In genomic region chr2:42250925-42251324, GRCh38 we compare ENCODE assay signal across 25 cellular contexts.
DNase-seq lines count a peak whose midpoint lies in the region; ATAC-seq, FAIRE-seq and TF ChIP-seq lines count a peak whose summit lies in the region.
"Had no signal": no experiment of that assay in that cellular context is flagged by ENCODE, and none has a peak within 500 bp of the region (broad histone marks: within the 10 kb centered on the region; RNA-seq: fewer than 3 reads in every experiment).

No MANE protein-coding gene starts in this region.

- no peak overlapping the region for H3K4me3 Mint-ChIP-seq in activated naive CD8-positive, alpha-beta T cell treated with anti-CD3 and anti-CD28 coated beads, Interleukin-2, amount 10 ng/mL, durations not matched to agents 7 days and 5 days
- no peak overlapping the region for H3K4me3 Mint-ChIP-seq in activated naive CD8-positive, alpha-beta T cell treated with anti-CD3 and anti-CD28 coated beads for 36 hours
- H3K4me3 Mint-ChIP-seq in effector memory CD8-positive, alpha-beta T cell, result peak overlapping the region; percentile 30 to 56
- H3K4me3 Mint-ChIP-seq in natural killer cell treated with Interleukin-12 subunit alpha and Interleukin-12 subunit beta and Interleukin-15 and Interleukin-18, amount 100 ng/mL, for 72 hours, result no peak overlapping the region
- H3K4me3 Mint-ChIP-seq: GM23338, HFFc6, IgD-negative memory B cell had no signal

- no peaks in the 10 kb centered on the region for H3K27me3 Mint-ChIP-seq in activated naive CD8-positive, alpha-beta T cell treated with anti-CD3 and anti-CD28 coated beads, Interleukin-2, amount 10 ng/mL, durations not matched to agents 7 days and 5 days
- no peaks in the 10 kb centered on the region for H3K27me3 Mint-ChIP-seq in activated naive CD8-positive, alpha-beta T cell treated with anti-CD3 and anti-CD28 coated beads for 36 hours
- H3K27me3 Mint-ChIP-seq in effector memory CD8-positive, alpha-beta T cell, result no peaks in the 10 kb centered on the region
- no peaks in the 10 kb centered on the region for H3K27me3 Mint-ChIP-seq in natural killer cell treated with Interleukin-12 subunit alpha and Interleukin-12 subunit beta and Interleukin-15 and Interleukin-18, amount 100 ng/mL, for 72 hours
- H3K27me3 Mint-ChIP-seq: IgD-negative memory B cell had no signal

- TF ChIP-seq POLR2A in GM12891 (IDR thresholded peaks at IDR 0.05; ENCODE audit: low read depth, low read length), result no peak

- POLR2A ChIA-PET in activated naive CD8-positive, alpha-beta T cell treated with anti-CD3 and anti-CD28 coated beads, Interleukin-2, amount 10 ng/mL, durations not matched to agents 7 days and 5 days (lab: Charles Lee), result no interaction called here

- peak; percentile 65 for FAIRE-seq in GM12891 (lab: Jason Lieb, UNC)
- FAIRE-seq: A204.1, D721Med, GM18507 had no signal

- H3K36me3 Mint-ChIP-seq in activated naive CD8-positive, alpha-beta T cell treated with anti-CD3 and anti-CD28 coated beads, Interleukin-2, amount 10 ng/mL, durations not matched to agents 7 days and 5 days, result peaks cover 40% of the 10 kb centered on the region
- peaks cover 39% of the 10 kb centered on the region for H3K36me3 Mint-ChIP-seq in activated naive CD8-positive, alpha-beta T cell treated with anti-CD3 and anti-CD28 coated beads for 36 hours
- H3K36me3 Mint-ChIP-seq in effector memory CD8-positive, alpha-beta T cell (ENCODE audit: insufficient read depth), result peaks cover 55% of the 10 kb centered on the region
- H3K36me3 Mint-ChIP-seq in natural killer cell treated with Interleukin-12 subunit alpha and Interleukin-12 subunit beta and Interleukin-15 and Interleukin-18, amount 100 ng/mL, for 72 hours, result peaks cover 19% of the 10 kb centered on the region

- H3K27ac Mint-ChIP-seq in activated naive CD8-positive, alpha-beta T cell treated with anti-CD3 and anti-CD28 coated beads, Interleukin-2, amount 10 ng/mL, durations not matched to agents 7 days and 5 days, result no peak overlapping the region
- no peak overlapping the region for H3K27ac Mint-ChIP-seq in activated naive CD8-positive, alpha-beta T cell treated with anti-CD3 and anti-CD28 coated beads for 36 hours
- H3K27ac Mint-ChIP-seq in effector memory CD8-positive, alpha-beta T cell, result peak overlapping the region; percentile 1 to 17
- peak overlapping the region; percentile 7 to 61 for H3K27ac Mint-ChIP-seq in natural killer cell treated with Interleukin-12 subunit alpha and Interleukin-12 subunit beta and Interleukin-15 and Interleukin-18, amount 100 ng/mL, for 72 hours
- H3K27ac Mint-ChIP-seq: GM23338, HFFc6 had no signal

- ATAC-seq in activated naive CD8-positive, alpha-beta T cell treated with anti-CD3 and anti-CD28 coated beads, Interleukin-2, amount 10 ng/mL, durations not matched to agents 7 days and 5 days (ENCODE audit: low read depth), result peak; percentile 56
- ATAC-seq in effector memory CD8-positive, alpha-beta T cell (replicated peaks), result peak; percentile 91
- ATAC-seq in natural killer cell treated with Interleukin-12 subunit alpha and Interleukin-12 subunit beta and Interleukin-15 and Interleukin-18, amount 100 ng/mL, for 72 hours, result peak in 1 of 2 donors; percentile 38
- ATAC-seq in GM21723 (IDR thresholded peaks at IDR 0.05; ENCODE audit: unreplicated experiment) (no peak), HG03196 (IDR thresholded peaks at IDR 0.05; ENCODE audit: unreplicated experiment) (no peak)
- ATAC-seq: GM23338, Panc1 had no signal

- no peak for DNase-seq in activated naive CD8-positive, alpha-beta T cell treated with anti-CD3 and anti-CD28 coated beads, Interleukin-2, amount 10 ng/mL, durations not matched to agents 7 days and 5 days
- no peak for DNase-seq in activated naive CD8-positive, alpha-beta T cell treated with anti-CD3 and anti-CD28 coated beads for 36 hours
- no peak for DNase-seq in GM12891 (ENCODE audit: insufficient read length, low spot score)
- peak in 2 of 3 experiments; percentile 25 to 29 for DNase-seq in effector memory CD8-positive, alpha-beta T cell
- no peak for DNase-seq in natural killer cell treated with Interleukin-12 subunit alpha and Interleukin-12 subunit beta and Interleukin-15 and Interleukin-18, amount 100 ng/mL, for 72 hours (ENCODE audit: low spot score)
- no peak for DNase-seq in NK-92 treated with Interleukin-12 subunit alpha and Interleukin-12 subunit beta, amount 100 ng/mL, for 24 hours (lab: John Stamatoyannopoulos, UW)
- DNase-seq: AML-193, HFFc6, MM.1S, NCI-H1048, NCI-H1417, NCI-H1694, NCI-H2029 treated with DMSO at 0.1 percent for 48 hours, NCI-H226, NCI-H510A, NCI-H69, SHP77 had no signal

- peaks cover 35% of the 10 kb centered on the region for H3K4me1 Mint-ChIP-seq in activated naive CD8-positive, alpha-beta T cell treated with anti-CD3 and anti-CD28 coated beads, Interleukin-2, amount 10 ng/mL, durations not matched to agents 7 days and 5 days
- peaks cover 49% of the 10 kb centered on the region for H3K4me1 Mint-ChIP-seq in activated naive CD8-positive, alpha-beta T cell treated with anti-CD3 and anti-CD28 coated beads for 36 hours
- H3K4me1 Mint-ChIP-seq in effector memory CD8-positive, alpha-beta T cell (ENCODE audit: low read depth in 2 of 2), result peaks cover 41 to 67% of the 10 kb centered on the region in 2 donors
- peaks cover 29 to 48% of the 10 kb centered on the region in 2 donors for H3K4me1 Mint-ChIP-seq in natural killer cell treated with Interleukin-12 subunit alpha and Interleukin-12 subunit beta and Interleukin-15 and Interleukin-18, amount 100 ng/mL, for 72 hours (ENCODE audit: low read depth in 2 of 2)

- no peaks in the 10 kb centered on the region for H3K9me3 Mint-ChIP-seq in activated naive CD8-positive, alpha-beta T cell treated with anti-CD3 and anti-CD28 coated beads, Interleukin-2, amount 10 ng/mL, durations not matched to agents 7 days and 5 days
- H3K9me3 Mint-ChIP-seq in activated naive CD8-positive, alpha-beta T cell treated with anti-CD3 and anti-CD28 coated beads for 36 hours, result peaks cover 6% of the 10 kb centered on the region
- no peaks in the 10 kb centered on the region for H3K9me3 Mint-ChIP-seq in effector memory CD8-positive, alpha-beta T cell
- H3K9me3 Mint-ChIP-seq in natural killer cell treated with Interleukin-12 subunit alpha and Interleukin-12 subunit beta and Interleukin-15 and Interleukin-18, amount 100 ng/mL, for 72 hours, result no peaks in the 10 kb centered on the region
- H3K9me3 Mint-ChIP-seq: GM23338, HFFc6, IgD-negative memory B cell had no signal

TF ChIP-seq in GM12891, 5 proteins besides CTCF, POLR2A, EP300 and RAD21:
- TF ChIP-seq PAX5 (IDR thresholded peaks at IDR 0.05; ENCODE audit: insufficient read depth, low read length, severe bottlenecking), result no peak
- TF ChIP-seq POU2F2 (IDR thresholded peaks at IDR 0.05; ENCODE audit: low read depth, low read length), result no peak
- no peak for TF ChIP-seq SPI1 (IDR thresholded peaks at IDR 0.05; ENCODE audit: low read depth, low read length)
- no peak for TF ChIP-seq TAF1 (IDR thresholded peaks at IDR 0.05; ENCODE audit: low read depth, low read length)
- TF ChIP-seq POLR2AphosphoS5 (IDR thresholded peaks at IDR 0.05; ENCODE audit: low read depth, low read length), result no peak

Comparison
In these comparisons a context has a peak if more than half of its experiments do, and no peak if none do; other contexts are left out.
1. ATAC-seq: peak in activated naive CD8-positive, alpha-beta T cell treated with anti-CD3 and anti-CD28 coated beads, Interleukin-2, amount 10 ng/mL, durations not matched to agents 7 days and 5 days (single experiment) and effector memory CD8-positive, alpha-beta T cell (single experiment); none in GM21723 (single experiment) and HG03196 (single experiment).
2. DNase-seq: peak in effector memory CD8-positive, alpha-beta T cell (2 of 3); none in activated naive CD8-positive, alpha-beta T cell treated with anti-CD3 and anti-CD28 coated beads, Interleukin-2, amount 10 ng/mL, durations not matched to agents 7 days and 5 days (single experiment), activated naive CD8-positive, alpha-beta T cell treated with anti-CD3 and anti-CD28 coated beads for 36 hours (single experiment), GM12891 (single experiment), natural killer cell treated with Interleukin-12 subunit alpha and Interleukin-12 subunit beta and Interleukin-15 and Interleukin-18, amount 100 ng/mL, for 72 hours (single experiment) and NK-92 treated with Interleukin-12 subunit alpha and Interleukin-12 subunit beta, amount 100 ng/mL, for 24 hours (single experiment).
3. H3K27ac Mint-ChIP-seq: peak in effector memory CD8-positive, alpha-beta T cell (2 of 2) and natural killer cell treated with Interleukin-12 subunit alpha and Interleukin-12 subunit beta and Interleukin-15 and Interleukin-18, amount 100 ng/mL, for 72 hours (2 of 2); none in activated naive CD8-positive, alpha-beta T cell treated with anti-CD3 and anti-CD28 coated beads, Interleukin-2, amount 10 ng/mL, durations not matched to agents 7 days and 5 days (single experiment) and activated naive CD8-positive, alpha-beta T cell treated with anti-CD3 and anti-CD28 coated beads for 36 hours (single experiment).
4. H3K4me3 Mint-ChIP-seq: peak in effector memory CD8-positive, alpha-beta T cell (2 of 2); none in activated naive CD8-positive, alpha-beta T cell treated with anti-CD3 and anti-CD28 coated beads, Interleukin-2, amount 10 ng/mL, durations not matched to agents 7 days and 5 days (single experiment), activated naive CD8-positive, alpha-beta T cell treated with anti-CD3 and anti-CD28 coated beads for 36 hours (single experiment) and natural killer cell treated with Interleukin-12 subunit alpha and Interleukin-12 subunit beta and Interleukin-15 and Interleukin-18, amount 100 ng/mL, for 72 hours (single experiment).